15 cellular contexts compared by ENCODE assay signal in the genomic region with DNA sequence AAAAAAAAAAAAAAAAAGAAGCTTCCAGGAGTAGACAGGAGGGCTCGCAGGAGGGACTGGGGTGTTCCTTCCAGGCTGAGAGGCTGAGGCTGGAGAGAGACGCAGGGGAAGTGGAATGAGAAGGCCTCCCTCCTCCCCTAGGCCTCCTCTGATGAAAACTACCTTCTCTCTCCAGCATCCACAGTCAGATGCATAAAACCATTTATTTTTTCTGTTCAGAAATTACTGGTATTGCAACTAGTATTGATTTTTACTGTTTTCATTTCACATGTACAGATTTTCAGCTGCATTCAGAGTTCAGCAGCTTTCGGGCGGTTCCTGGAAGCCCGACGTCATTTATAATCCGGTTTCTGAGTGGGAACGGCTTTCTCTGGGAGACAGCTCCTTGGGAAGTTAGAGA. TPM values are rescaled to one million over a fixed set of nuclear protein-coding genes. Genes with fewer than 3 reads are reported as not detected.
DNase-seq lines count a peak whose midpoint lies in the region; ATAC-seq and TF ChIP-seq lines count a peak whose summit lies in the region.
"Had no signal": no experiment of that assay in that cellular context is flagged by ENCODE, and none has a peak within 500 bp of the region (broad histone marks: within the 10 kb centered on the region; RNA-seq: fewer than 3 reads in every experiment).

No MANE protein-coding gene starts in this region.

- no peak overlapping the region for H2BK15ac ChIP-seq in mesenchymal stem cell (ENCODE audit: low read depth, poor library complexity, severe bottlenecking)

- H3K27me3 Mint-ChIP-seq in CD14-positive monocyte (ENCODE audit: low read depth in 3 of 3) (peaks cover 1 to 11% (median 3%) of the 10 kb centered on the region in 3 donors), WTC11 (ENCODE audit: low read depth) (peaks cover 19% of the 10 kb centered on the region)

- H3K36me3 ChIP-seq in mesenchymal stem cell (ENCODE audit: control insufficient read depth in 1 of 2, insufficient read depth in 2 of 2, low read depth in 1 of 2, low read length in 2 of 2) (no peaks in the 10 kb centered on the region), BE2C (no peaks in the 10 kb centered on the region)
- H3K36me3 ChIP-seq: tibial nerve had no signal

- no peak overlapping the region for H2BK12ac ChIP-seq in mesenchymal stem cell (ENCODE audit: low read length in 2 of 2)

- H3K36me3 Mint-ChIP-seq in CD14-positive monocyte (no peaks in the 10 kb centered on the region), WTC11 (no peaks in the 10 kb centered on the region)

- H3K4me2 ChIP-seq in mesenchymal stem cell (ENCODE audit: low read length, poor library complexity, severe bottlenecking): no peak overlapping the region

- peak overlapping the region; percentile 38 for H4K8ac ChIP-seq in mesenchymal stem cell (ENCODE audit: low read length)

- H3K14ac ChIP-seq in mesenchymal stem cell (ENCODE audit: low read length in 2 of 2): no peak overlapping the region

- H3K79me1 ChIP-seq in mesenchymal stem cell (replicated peaks; ENCODE audit: low read length, poor library complexity, severe bottlenecking): no peaks in the 10 kb centered on the region

- CTCF ChIA-PET in WTC11 (lab: Charles Lee): interaction anchor here (0.6 to 3.9 kb wide), 16 partner anchors 14 to 1795 kb away, joined by 3 to 35 read pairs (median 4); no protein-coding TSS in a partner anchor

- no peak overlapping the region for H4K91ac ChIP-seq in mesenchymal stem cell (ENCODE audit: low read length)

- H3K27ac Mint-ChIP-seq in CD14-positive monocyte (peak overlapping the region; percentile 95 to 99 (median 97)), WTC11 (peak overlapping the region; percentile 81)

- no peak overlapping the region for H3K23ac ChIP-seq in mesenchymal stem cell (ENCODE audit: low read length in 2 of 2)

- TF ChIP-seq CTCF in CD14-positive monocyte (IDR thresholded peaks at IDR 0.05): no peak
- TF ChIP-seq CTCF in GM12865 (IDR thresholded peaks at IDR 0.05; ENCODE audit: insufficient read depth, low read depth, low read length, missing control alignments): no peak
- no peak for TF ChIP-seq CTCF in WTC11 (IDR thresholded peaks at IDR 0.05)
- no peak for TF ChIP-seq CTCF in BE2C (IDR thresholded peaks at IDR 0.05; ENCODE audit: low read depth, low read length)

- H2BK120ac ChIP-seq in mesenchymal stem cell (ENCODE audit: low read depth, low read length): no peak overlapping the region

- ATAC-seq in WTC11 (no peak), GM18909 (IDR thresholded peaks at IDR 0.05; ENCODE audit: poor library complexity, unreplicated experiment) (no peak)
- ATAC-seq: foreskin keratinocyte had no signal

- no peak overlapping the region for H3K4ac ChIP-seq in mesenchymal stem cell (ENCODE audit: low read depth in 1 of 2, low read length in 2 of 2)

- peak overlapping the region; percentile 78 for H3K4me3 ChIP-seq in GM12865 (ENCODE audit: low read depth, low read length)
- peak overlapping the region in 1 of 2 experiments; percentile 72 for H3K4me3 ChIP-seq in mesenchymal stem cell (ENCODE audit: insufficient read depth in 1 of 2, low read depth in 1 of 2, low read length in 2 of 2)
- H3K4me3 ChIP-seq in BE2C (ENCODE audit: low read depth, low read length): no peak overlapping the region

- H3K4me1 ChIP-seq in mesenchymal stem cell (ENCODE audit: control insufficient read depth, insufficient read depth, low read depth, low read length): peaks cover 25% of the 10 kb centered on the region
- H3K4me1 ChIP-seq in BE2C: peaks cover 29% of the 10 kb centered on the region
- H3K4me1 ChIP-seq: foreskin keratinocyte had no signal

- H3K9me3 ChIP-seq in mesenchymal stem cell (ENCODE audit: control insufficient read depth, low read length) (no peaks in the 10 kb centered on the region), BE2C (no peaks in the 10 kb centered on the region)
- H3K9me3 ChIP-seq: tibial nerve had no signal

- POLR2A ChIA-PET in WTC11 (lab: Charles Lee): interaction anchor here (0.6 kb wide), 2 partner anchors 136 to 222 kb away, joined by 3 to 4 read pairs; no protein-coding TSS in a partner anchor

- intact Hi-C loops in CD14-positive monocyte (cut with micrococcal nuclease): loop anchor here (2.0 to 10.0 kb wide), 5 partner anchors 42 to 347 kb away; partner anchors contain the start of genes TCF20 (in 2 of the 2) and NDUFA6 (in 1 of the 2)
- intact Hi-C loops in cardiac septum (cut with DNase I): loop anchor here (5.0 to 10.0 kb wide), 3 partner anchors 167 to 474 kb away; partner anchors contain the start of genes NDUFA6, SEPTIN3 and TCF20

- DNase-seq in CD14-positive monocyte (ENCODE audit: low spot score) (no peak), GM12865 (ENCODE audit: low read depth) (peak; percentile 67), WTC11 (ENCODE audit: low spot score) (no peak), mesenchymal stem cell (no peak), BE2C (no peak), cardiac septum (ENCODE audit: low spot score) (no peak), DMS 273 treated with DMSO at 0.1 percent for 48 hours (lab: John Stamatoyannopoulos, UW) (no peak)
- DNase-seq: amniotic stem cell, cerebellar nuclear complex, foreskin keratinocyte, NCI-H1417, SHP77 treated with DMSO at 0.1 percent for 48 hours had no signal

- H3K27ac ChIP-seq in mesenchymal stem cell (ENCODE audit: low read length, poor library complexity, severe bottlenecking): no peak overlapping the region
- H3K27ac ChIP-seq: foreskin keratinocyte had no signal

- H3K4me1 Mint-ChIP-seq in CD14-positive monocyte (peaks cover 78% of the 10 kb centered on the region), WTC11 (peaks cover 37% of the 10 kb centered on the region)

- H3K4me3 Mint-ChIP-seq in CD14-positive monocyte (peak overlapping the region in 1 of 2 donors; percentile 41), WTC11 (peak overlapping the region; percentile 70)

- peak overlapping the region; percentile 59 for H3K9ac ChIP-seq in mesenchymal stem cell (ENCODE audit: low read length)

- H2AFZ ChIP-seq in mesenchymal stem cell (ENCODE audit: low read depth, low read length): no peak overlapping the region

- H2BK5ac ChIP-seq in mesenchymal stem cell (ENCODE audit: low read depth, low read length, poor library complexity, severe bottlenecking): no peak overlapping the region

- H3K27me3 ChIP-seq in mesenchymal stem cell (ENCODE audit: control insufficient read depth in 1 of 2, insufficient read depth in 1 of 2, low read length in 2 of 2) (peaks cover 8 to 31% of the 10 kb centered on the region in 2 experiments), BE2C (no peaks in the 10 kb centered on the region)
- H3K27me3 ChIP-seq: tibial nerve had no signal

- H3K9me3 Mint-ChIP-seq in CD14-positive monocyte (no peaks in the 10 kb centered on the region), WTC11 (no peaks in the 10 kb centered on the region)

- no peak overlapping the region for H3K18ac ChIP-seq in mesenchymal stem cell (ENCODE audit: low read depth in 1 of 2, low read length in 2 of 2)

- WGBS in mesenchymal stem cell: 85% methylated on average over 6 of the region's 8 CpGs

- H2AK5ac ChIP-seq in mesenchymal stem cell (ENCODE audit: low read length, severe bottlenecking): no peak overlapping the region

TF ChIP-seq in WTC11, 78 proteins besides CTCF, POLR2A, EP300 and RAD21 (continues in another document):
- TF ChIP-seq ZNF425 (CRISPR knock-in tag; conservative IDR thresholded peaks at IDR 0.05) (no peak), ATF6 (CRISPR knock-in tag; IDR thresholded peaks at IDR 0.05) (no peak), KAT7 (CRISPR knock-in tag; IDR thresholded peaks at IDR 0.05; ENCODE audit: borderline replicate concordance) (no peak)

RNA-seq across cellular contexts. Expression of gene NFAM1, which starts 6.8 kb away (rescaled TPM):
- 10 to 100 TPM; 36.0 to 69.7 TPM for polyA plus RNA-seq in CD14-positive monocyte
- total RNA-seq in WTC11 (2021) (0.92 to 1.6 TPM (median 1.2 TPM) in 3 replicates), cardiac septum (1.5 TPM)
- 0.03 TPM for polyA plus RNA-seq in mesenchymal stem cell (2013, experiment 1 of 2)
- 0.03 TPM for polyA plus RNA-seq in mesenchymal stem cell (2013, experiment 2 of 2)
- polyA plus RNA-seq in BE2C (2012; ENCODE audit: insufficient read depth, insufficient read length, low read depth): 5.0 TPM
- total RNA-seq: foreskin keratinocyte, LHCN-M2 had no signal
- polyA plus RNA-seq: foreskin keratinocyte had no signal
